ENCODE assay signal across 9 cellular contexts in the genomic region with DNA sequence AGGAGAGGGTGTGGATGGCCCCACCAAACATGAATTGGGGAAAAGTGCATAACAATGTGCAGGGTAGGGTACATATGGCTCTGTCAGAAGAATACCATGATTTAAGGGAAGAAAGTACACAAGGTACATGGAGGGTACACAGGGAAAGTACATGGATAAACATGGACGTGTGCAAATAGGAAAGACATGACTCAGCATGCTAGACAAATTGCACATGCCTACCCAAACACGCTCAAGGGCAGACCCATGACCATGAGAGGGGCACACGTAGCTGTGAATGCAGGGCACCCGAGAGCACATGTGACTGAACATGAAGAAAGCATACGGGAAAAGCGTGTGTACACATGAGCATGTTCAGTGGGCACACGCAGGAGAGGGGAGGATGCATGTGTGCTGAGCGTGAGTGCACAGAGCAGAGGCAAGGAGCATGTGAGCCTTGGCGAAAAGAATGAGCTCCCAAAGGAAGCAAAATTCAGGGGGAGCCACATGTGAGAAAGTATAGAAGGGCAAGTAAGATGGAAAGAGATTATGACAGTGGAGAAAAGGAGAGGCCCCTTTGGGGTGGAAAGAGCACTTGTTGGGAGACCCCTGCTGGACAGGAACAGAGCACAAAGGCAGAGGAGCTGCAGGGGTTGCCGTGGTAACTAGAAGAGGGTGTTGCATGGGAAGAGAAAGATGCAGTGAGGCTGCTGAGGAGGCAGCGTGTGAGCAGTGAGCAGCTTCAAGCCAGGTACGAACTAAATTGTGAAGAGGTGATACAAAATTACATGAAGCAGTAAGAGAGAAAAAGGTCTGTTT. TPM values are rescaled to one million over a fixed set of nuclear protein-coding genes. Genes with fewer than 3 reads are reported as not detected.
DNase-seq lines count a peak whose midpoint lies in the region; ATAC-seq, FAIRE-seq and TF ChIP-seq lines count a peak whose summit lies in the region.
"Had no signal": no experiment of that assay in that cellular context is flagged by ENCODE, and none has a peak within 500 bp of the region (broad histone marks: within the 10 kb centered on the region; RNA-seq: fewer than 3 reads in every experiment).

No MANE protein-coding gene starts in this region.

- H3K9me3 Mint-ChIP-seq in effector memory CD8-positive, alpha-beta T cell: no peaks in the 10 kb centered on the region

- intact Hi-C loops in Panc1 (cut with micrococcal nuclease; ENCODE audit: unreplicated experiment) (no loop called here), vagina (cut with DNase I) (no loop called here), pancreas (cut with DNase I) (no loop called here)

- no peaks in the 10 kb centered on the region for H3K4me1 Mint-ChIP-seq in effector memory CD8-positive, alpha-beta T cell (ENCODE audit: low read depth in 2 of 2)

- no peaks in the 10 kb centered on the region for H3K4me1 ChIP-seq in Panc1 (ENCODE audit: control insufficient read depth, insufficient read depth, low read length)
- no peaks in the 10 kb centered on the region for H3K4me1 ChIP-seq in vagina
- no peaks in the 10 kb centered on the region for H3K4me1 ChIP-seq in pancreas

- WGBS in pancreas, 2 donors: 78 to 82% methylated on average over 12 of the region's 12 CpGs

- TF ChIP-seq CTCF in BJ (IDR thresholded peaks at IDR 0.05; ENCODE audit: insufficient read depth, low read depth, low read length) (0 out of 2 replicates have a peak, but pooled peaks have one; percentile 22), GM12875 (IDR thresholded peaks at IDR 0.05; ENCODE audit: borderline replicate concordance, insufficient read depth, low read depth, low read length) (peak; percentile 21; the same call in 1 of the 2 replicates), Panc1 (IDR thresholded peaks at IDR 0.05) (peak; percentile 36; the same call in 1 of the 2 replicates), fibroblast of villous mesenchyme (IDR thresholded peaks at IDR 0.05; ENCODE audit: insufficient read depth, low read depth, low read length) (peak; percentile 22), vagina (IDR thresholded peaks at IDR 0.05) (no peak), pancreas (IDR thresholded peaks at IDR 0.05) (no peak)

- no peak overlapping the region for H3K27ac ChIP-seq in Panc1 (ENCODE audit: low read length)
- no peak overlapping the region for H3K27ac ChIP-seq in vagina
- H3K27ac ChIP-seq in pancreas: no peak overlapping the region

- H3K4me3 ChIP-seq in BJ (ENCODE audit: low read depth, low read length): no peak overlapping the region
- no peak overlapping the region for H3K4me3 ChIP-seq in GM12875 (ENCODE audit: low read depth, low read length)
- H3K4me3 ChIP-seq in Panc1 (ENCODE audit: low read depth in 2 of 2, low read length in 2 of 2): no peak overlapping the region
- no peak overlapping the region for H3K4me3 ChIP-seq in fibroblast of villous mesenchyme (ENCODE audit: low read depth, low read length)
- no peak overlapping the region for H3K4me3 ChIP-seq in vagina
- no peak overlapping the region for H3K4me3 ChIP-seq in pancreas

- no peak for TF ChIP-seq POLR2A in vagina (IDR thresholded peaks at IDR 0.05)

- H3K9me3 ChIP-seq in Panc1 (ENCODE audit: control insufficient read depth, insufficient read depth, low read depth, low read length) (no peaks in the 10 kb centered on the region), vagina (no peaks in the 10 kb centered on the region), pancreas (no peaks in the 10 kb centered on the region)

- DNase-seq in BJ (ENCODE audit: low read depth) (no peak), Panc1 (ENCODE audit: low read depth, low spot score) (no peak), fibroblast of villous mesenchyme (ENCODE audit: low read depth) (peak; percentile 28), vagina (ENCODE audit: extremely low spot score in 2 of 2) (no peak), pancreas (no peak)
- DNase-seq in effector memory CD8-positive, alpha-beta T cell: no peak
- no peak for DNase-seq in activated CD4-positive, CD25-positive, alpha-beta regulatory T cell (lab: John Stamatoyannopoulos, UW)

- H3K4me3 Mint-ChIP-seq in effector memory CD8-positive, alpha-beta T cell: no peak overlapping the region

- no peak overlapping the region for H3K27ac Mint-ChIP-seq in effector memory CD8-positive, alpha-beta T cell

- FAIRE-seq in pancreas (lab: Jason Lieb, UNC): no peak
- FAIRE-seq: colon had no signal

- POLR2A ChIA-PET in BJ (lab: Charles Lee): interaction anchor here (0.5 kb wide), 1 partner anchor 593 kb away, joined by 3 read pairs; no protein-coding TSS in a partner anchor
- POLR2A ChIA-PET in Panc1 (lab: Charles Lee): no interaction called here

- H3K27me3 Mint-ChIP-seq in effector memory CD8-positive, alpha-beta T cell: no peaks in the 10 kb centered on the region

- CTCF ChIA-PET in BJ (lab: Yijun Ruan, JAX): no interaction called here
- CTCF ChIA-PET in Panc1 (lab: Charles Lee): no interaction called here

- TSS peak; percentile 50 for BruUV-seq in Panc1 (replicated peaks; lab: Mats Ljungman, UMichigan)

- in situ Hi-C loops in Panc1 (cut with HindIII; ENCODE audit: low pct_unique_long_range_greater_than_20kb, low sequenced_read_pairs): no loop called here

- H3K36me3 ChIP-seq in BJ (ENCODE audit: control insufficient read depth, insufficient read depth, low read length): peaks cover 25% of the 10 kb centered on the region
- H3K36me3 ChIP-seq in Panc1 (ENCODE audit: control insufficient read depth, insufficient read depth, low read length): no peaks in the 10 kb centered on the region
- H3K36me3 ChIP-seq in vagina: peaks cover 0 to 17% of the 10 kb centered on the region in 2 donors
- peaks cover 0 to 8% (median 0%) of the 10 kb centered on the region in 3 donors for H3K36me3 ChIP-seq in pancreas

- ATAC-seq in Panc1: no peak
- ATAC-seq in effector memory CD8-positive, alpha-beta T cell (replicated peaks): no peak
- no peak for ATAC-seq in pancreas

- H3K36me3 Mint-ChIP-seq in effector memory CD8-positive, alpha-beta T cell (ENCODE audit: insufficient read depth): peaks cover 5% of the 10 kb centered on the region

- no peaks in the 10 kb centered on the region for H3K27me3 ChIP-seq in BJ (ENCODE audit: control insufficient read depth, insufficient read depth, low read length)
- H3K27me3 ChIP-seq in Panc1 (ENCODE audit: control insufficient read depth, insufficient read depth, low read length): no peaks in the 10 kb centered on the region
- no peaks in the 10 kb centered on the region for H3K27me3 ChIP-seq in vagina
- H3K27me3 ChIP-seq in pancreas: no peaks in the 10 kb centered on the region

RNA-seq across cellular contexts. Expression of a gene that starts 17.8 kb away (rescaled TPM):
- polyA plus RNA-seq in BJ (2011; rRNA removed): not detected in 2 replicates
- not detected in 2 replicates for polyA minus RNA-seq in BJ (2011; rRNA and poly(A)+ RNA removed)
- total RNA-seq in Panc1 (2021; ENCODE audit: unreplicated experiment): not detected
- polyA plus RNA-seq in Panc1 (2012; ENCODE audit: insufficient read length): not detected
- not detected in 2 replicates for total RNA-seq in fibroblast of villous mesenchyme
- not detected for total RNA-seq in vagina
- total RNA-seq in pancreas: not detected
- not detected for polyA plus RNA-seq in pancreas

RNA-seq across cellular contexts. Expression of a gene that starts 30.2 kb away (rescaled TPM):
- 14.5 and 16.3 TPM in 2 replicates for polyA plus RNA-seq in BJ (2011; rRNA removed)
- 15.4 and 18.7 TPM in 2 replicates for polyA minus RNA-seq in BJ (2011; rRNA and poly(A)+ RNA removed)
- total RNA-seq in Panc1 (2021; ENCODE audit: unreplicated experiment): 11.9 TPM
- polyA plus RNA-seq in Panc1 (2012; ENCODE audit: insufficient read length): 10.0 TPM
- 12.5 and 13.9 TPM in 2 replicates for total RNA-seq in fibroblast of villous mesenchyme
- total RNA-seq in vagina: 58.4 TPM
- total RNA-seq in pancreas: 10 to 100 TPM in 1 of 6 donors, 1 to 10 TPM in 5; 5.2 to 21.1 (median 7.5) TPM
- polyA plus RNA-seq in pancreas: 10 to 100 TPM; 24.1 to 26.7 TPM

RNA-seq across cellular contexts. Expression of a gene that starts 43.2 kb away (rescaled TPM):
- polyA plus RNA-seq in BJ (2011; rRNA removed) (not detected in 2 replicates), pancreas (10 to 100 TPM in 1 of 2 donors, 1 to 10 TPM in 1; 4.4 to 32.2 TPM)
- not detected in 2 replicates for polyA minus RNA-seq in BJ (2011; rRNA and poly(A)+ RNA removed)
- total RNA-seq in Panc1 (2021; ENCODE audit: unreplicated experiment) (0.54 TPM), fibroblast of villous mesenchyme (not detected in 2 replicates), vagina (not detected), pancreas (100 to 1,000 TPM in 2 of 6 donors, 1 to 10 TPM in 3, under 1 TPM in 1; 0.66 to 331 (median 6.3) TPM)
- polyA plus RNA-seq in Panc1 (2012; ENCODE audit: insufficient read length): 0.39 TPM

RNA-seq across cellular contexts. Expression of a gene that starts 54.1 kb away (rescaled TPM):
- polyA plus RNA-seq in BJ (2011; rRNA removed): not detected in 2 replicates
- not detected in 2 replicates for polyA minus RNA-seq in BJ (2011; rRNA and poly(A)+ RNA removed)
- not detected for total RNA-seq in Panc1 (2021; ENCODE audit: unreplicated experiment)
- polyA plus RNA-seq in Panc1 (2012; ENCODE audit: insufficient read length): not detected
- total RNA-seq in fibroblast of villous mesenchyme: not detected in 2 replicates
- total RNA-seq in vagina: not detected
- total RNA-seq in pancreas: not detected
- polyA plus RNA-seq in pancreas: not detected

Comparison
In these comparisons a context has a peak if more than half of its experiments do, and no peak if none do; other contexts are left out.
1. CTCF ChIP-seq: peak in BJ (single experiment), GM12875 (single experiment), Panc1 (single experiment) and fibroblast of villous mesenchyme (single experiment); none in vagina (0 of 3) and pancreas (0 of 4).